ENCODE assay signal across 9 cellular contexts in genomic region chr3:160956785-160957184, GRCh38.
DNase-seq lines count a peak whose midpoint lies in the region; ATAC-seq and TF ChIP-seq lines count a peak whose summit lies in the region.
"Had no signal": no experiment of that assay in that cellular context is flagged by ENCODE, and none has a peak within 500 bp of the region (broad histone marks: within the 10 kb centered on the region; RNA-seq: fewer than 3 reads in every experiment).

No MANE protein-coding gene starts in this region.

- H3K4me1 ChIP-seq in osteoblast (ENCODE audit: insufficient read depth, low read length): no peaks in the 10 kb centered on the region

- H3K36me3 Mint-ChIP-seq in effector memory CD8-positive, alpha-beta T cell (ENCODE audit: insufficient read depth): no peaks in the 10 kb centered on the region
- H3K36me3 Mint-ChIP-seq: activated naive CD8-positive, alpha-beta T cell had no signal

- ATAC-seq in GM18861 (IDR thresholded peaks at IDR 0.05; ENCODE audit: unreplicated experiment) (peak; percentile 90), HG03342 (IDR thresholded peaks at IDR 0.05; ENCODE audit: unreplicated experiment) (peak; percentile 97)
- ATAC-seq in effector memory CD8-positive, alpha-beta T cell (replicated peaks): no peak

- POLR2A ChIA-PET in AG04449 (lab: Yijun Ruan, JAX): no interaction called here

- H3K27me3 ChIP-seq in osteoblast (ENCODE audit: insufficient read depth, low read length): peaks cover 7% of the 10 kb centered on the region

- H3K36me3 ChIP-seq in osteoblast (ENCODE audit: insufficient read depth, low read length): no peaks in the 10 kb centered on the region

- H3K9me3 ChIP-seq in osteoblast (ENCODE audit: low read depth, low read length): no peaks in the 10 kb centered on the region

- H3K4me1 Mint-ChIP-seq in effector memory CD8-positive, alpha-beta T cell (ENCODE audit: low read depth in 2 of 2): no peaks in the 10 kb centered on the region

- no peak overlapping the region for H3K27ac ChIP-seq in osteoblast (ENCODE audit: low read depth, low read length)

- H3K79me2 ChIP-seq in osteoblast (ENCODE audit: insufficient read depth, low read length): no peaks in the 10 kb centered on the region

- TF ChIP-seq CTCF in AG04449 (IDR thresholded peaks at IDR 0.05; ENCODE audit: insufficient read depth, low read length, missing control alignments) (peak; percentile 13), osteoblast (IDR thresholded peaks at IDR 0.05; ENCODE audit: extremely low read depth, low read depth, low read length) (peak; percentile 48)

- no peak overlapping the region for H3K4me2 ChIP-seq in osteoblast (ENCODE audit: insufficient read depth, low read length)

- H3K27me3 Mint-ChIP-seq in effector memory CD8-positive, alpha-beta T cell: peaks cover 0 to 7% of the 10 kb centered on the region in 2 donors

- H4K20me1 ChIP-seq in osteoblast (ENCODE audit: insufficient read depth, low read length): no peaks in the 10 kb centered on the region

- DNase-seq in AG04449 (ENCODE audit: low read depth, low spot score) (no peak), amniotic epithelial cell (ENCODE audit: low read depth) (peak; percentile 49), osteoblast (ENCODE audit: insufficient read length, low spot score, missing footprints) (no peak), NCI-H510A (lab: John Stamatoyannopoulos, UW) (no peak)
- DNase-seq in effector memory CD8-positive, alpha-beta T cell: no peak
- DNase-seq in activated naive CD4-positive, alpha-beta T cell treated with anti-CD3 and anti-CD28 coated beads, Interleukin-2, amount 50 U/mL, for 16 hours: no peak

- no peak overlapping the region for H2AFZ ChIP-seq in osteoblast (ENCODE audit: low read length)

- no peaks in the 10 kb centered on the region for H3K9me3 Mint-ChIP-seq in effector memory CD8-positive, alpha-beta T cell

- H3K4me3 ChIP-seq in AG04449 (ENCODE audit: low read depth, low read length): no peak overlapping the region
- H3K4me3 ChIP-seq in osteoblast (ENCODE audit: insufficient read depth, low read length): no peak overlapping the region

- no peak overlapping the region for H3K4me3 Mint-ChIP-seq in effector memory CD8-positive, alpha-beta T cell
- H3K4me3 Mint-ChIP-seq: activated naive CD8-positive, alpha-beta T cell had no signal

- no peak overlapping the region for H3K27ac Mint-ChIP-seq in effector memory CD8-positive, alpha-beta T cell
- H3K27ac Mint-ChIP-seq: activated naive CD8-positive, alpha-beta T cell had no signal

- CTCF ChIA-PET in AG04449 (lab: Yijun Ruan, JAX): interaction anchor here (0.9 to 2.4 kb wide), 6 partner anchors 9 to 318 kb away, joined by 3 to 12 read pairs (median 4); no protein-coding TSS in a partner anchor
